In the genomic region with DNA sequence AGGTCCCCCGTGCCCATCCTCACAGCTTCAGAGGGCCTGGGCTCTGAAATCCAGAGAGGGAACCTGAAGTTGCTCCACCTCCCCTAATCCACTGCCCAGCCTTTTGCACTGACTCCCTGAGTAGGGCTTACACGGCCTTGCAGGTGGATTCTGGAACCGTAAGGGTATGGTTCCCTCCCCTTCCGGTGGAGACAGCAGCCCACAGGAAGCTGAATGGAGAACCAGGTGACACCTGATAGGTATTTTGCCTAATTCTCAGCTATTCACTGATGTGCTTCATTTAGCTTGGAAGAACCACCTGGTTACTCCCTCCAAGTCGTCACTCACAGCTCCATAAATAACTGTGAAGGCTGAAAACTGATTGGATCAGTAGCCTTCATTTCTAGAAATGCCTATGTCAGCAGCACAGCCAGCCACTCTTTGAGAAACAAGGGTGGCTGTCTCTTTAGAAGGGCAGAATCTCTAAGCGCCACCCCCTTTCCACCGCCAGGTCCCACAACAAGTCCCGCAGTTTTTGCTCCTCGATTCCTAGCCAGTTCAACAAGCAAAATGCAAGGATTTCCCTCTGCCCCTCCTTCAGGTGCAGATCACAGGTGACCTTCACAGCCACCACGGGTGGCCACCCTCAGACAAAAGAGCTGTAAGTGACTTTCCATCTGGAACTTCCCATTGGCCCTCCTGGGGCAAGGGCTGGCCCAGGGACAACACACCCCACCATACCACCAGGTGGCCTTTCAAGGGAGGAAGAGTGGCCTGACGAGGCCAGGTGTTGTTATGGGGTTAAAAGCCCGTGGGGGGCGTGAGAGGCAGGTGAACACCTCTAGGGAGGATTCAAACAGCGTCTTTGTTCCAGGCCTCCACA, we compare ENCODE assay signal across 15 cellular contexts.
A peak's percentile ranks its signal among the peaks of the same experiment; 100 is the strongest.
DNase-seq lines count a peak whose midpoint lies in the region; ATAC-seq and TF ChIP-seq lines count a peak whose summit lies in the region.
"Had no signal": no experiment of that assay in that cellular context is flagged by ENCODE, and none has a peak within 500 bp of the region (broad histone marks: within the 10 kb centered on the region; RNA-seq: fewer than 3 reads in every experiment).

No MANE protein-coding gene starts in this region.

- H3K27me3 ChIP-seq in right atrium auricular region, result no peaks in the 10 kb centered on the region
- H3K27me3 ChIP-seq in aorta (ENCODE audit: control insufficient read depth in 1 of 2, insufficient read depth in 2 of 2, low read length in 1 of 2), result no peaks in the 10 kb centered on the region
- H3K27me3 ChIP-seq: transverse colon had no signal

- H3K4me3 ChIP-seq in right atrium auricular region (no peak overlapping the region), aorta (ENCODE audit: low read length in 2 of 2) (no peak overlapping the region)
- H3K4me3 ChIP-seq: transverse colon had no signal

- peak overlapping the region; percentile 58 to 59 for H3K27ac ChIP-seq in right atrium auricular region
- no peak overlapping the region for H3K27ac ChIP-seq in aorta (ENCODE audit: low read depth in 1 of 2, low read length in 2 of 2)
- H3K27ac ChIP-seq: transverse colon had no signal

- intact Hi-C loops in aorta (cut with DNase I), result no loop called here

- no peak for TF ChIP-seq CTCF in right atrium auricular region (IDR thresholded peaks at IDR 0.05)

- H3K4me1 ChIP-seq in right atrium auricular region (peaks cover 0 to 24% of the 10 kb centered on the region in 2 donors), aorta (ENCODE audit: control insufficient read depth in 1 of 2, insufficient read depth in 2 of 2, low read length in 2 of 2) (no peaks in the 10 kb centered on the region)
- H3K4me1 ChIP-seq: transverse colon had no signal

- ATAC-seq in aorta (ENCODE audit: low FRiP score) (peak; percentile 17), GM21381 (IDR thresholded peaks at IDR 0.05; ENCODE audit: unreplicated experiment) (no peak), GM21526 (IDR thresholded peaks at IDR 0.05; ENCODE audit: low FRiP score, unreplicated experiment) (no peak)

- no peaks in the 10 kb centered on the region for H3K9me3 ChIP-seq in right atrium auricular region
- H3K9me3 ChIP-seq in aorta (ENCODE audit: control insufficient read depth, low read length), result no peaks in the 10 kb centered on the region
- H3K9me3 ChIP-seq: transverse colon had no signal

- peaks cover 52% of the 10 kb centered on the region for H3K36me3 ChIP-seq in right atrium auricular region
- H3K36me3 ChIP-seq in aorta (ENCODE audit: control insufficient read depth in 1 of 2, insufficient read depth in 2 of 2, low read length in 1 of 2), result peaks cover 3 to 10% of the 10 kb centered on the region in 2 donors
- H3K36me3 ChIP-seq: transverse colon had no signal

- DNase-seq in NCI-H2029 (lab: John Stamatoyannopoulos, UW) (peak; percentile 60), NCI-H2029 treated with DMSO at 0.1 percent for 48 hours (lab: John Stamatoyannopoulos, UW) (no peak), NCI-H510A treated with DMSO at 0.1 percent for 48 hours (lab: John Stamatoyannopoulos, UW) (peak; percentile 83), right atrium auricular region (ENCODE audit: low spot score) (no peak), aorta (peak; percentile 17 to 59), NCI-H1436 (lab: John Stamatoyannopoulos, UW) (no peak)
- DNase-seq: activated B cell treated with CpG ODN at 0.5 μM for 24 hours; activated CD8-positive, alpha-beta memory T cell treated with anti-CD3 and anti-CD28 coated beads, Interleukin-2, amount 50 U/mL, for 48 hours; central memory CD4-positive, alpha-beta T cell; erythroblast; hypothalamus; stimulated activated CD8-positive, alpha-beta memory T cell treated with anti-CD3 and anti-CD28 coated beads, Interleukin-4, amount 100 ng/mL, for 48 hours; transverse colon had no signal

- WGBS in aorta, 2 donors, result 61 to 63% methylated on average over 14 of the region's 14 CpGs

Comparison
In these comparisons a context has a peak if more than half of its experiments do, and no peak if none do; other contexts are left out.
1. DNase-seq: peak in NCI-H2029 (single experiment), NCI-H510A treated with DMSO at 0.1 percent for 48 hours (single experiment) and aorta (2 of 2); none in NCI-H2029 treated with DMSO at 0.1 percent for 48 hours (single experiment), right atrium auricular region (single experiment) and NCI-H1436 (single experiment).
2. H3K27ac ChIP-seq: peak in right atrium auricular region (2 of 2); none in aorta (0 of 2).